Comparison of ENCODE assay signal across 8 cellular contexts in genomic region chr10:28381903-28382347, GRCh38.
DNase-seq lines count a peak whose midpoint lies in the region; ATAC-seq and TF ChIP-seq lines count a peak whose summit lies in the region.

No MANE protein-coding gene starts in this region.

- peaks cover 11% of the 10 kb centered on the region for H3K4me1 Mint-ChIP-seq in activated T-helper 17 cell treated with anti-CD3 and anti-CD28 coated beads, Interleukin-2, amount 50 U/mL, for 72 hours

- peak; percentile 91 for ATAC-seq in GM21723 (IDR thresholded peaks at IDR 0.05; ENCODE audit: unreplicated experiment)
- peak; percentile 85 for ATAC-seq in activated T-helper 17 cell treated with anti-CD3 and anti-CD28 coated beads, Interleukin-2, amount 50 U/mL, for 72 hours (replicated peaks)

- no peaks in the 10 kb centered on the region for H3K36me3 Mint-ChIP-seq in activated T-helper 17 cell treated with anti-CD3 and anti-CD28 coated beads, Interleukin-2, amount 50 U/mL, for 72 hours (ENCODE audit: low read depth)

- H3K4me3 ChIP-seq in fibroblast of villous mesenchyme (ENCODE audit: low read depth, low read length), result no peak overlapping the region
- H3K4me3 ChIP-seq in testis, result no peak overlapping the region

- intact Hi-C loops in testis (cut with DNase I; ENCODE audit: low total_unique reads), result no loop called here

- peak; percentile 95 for TF ChIP-seq CTCF in fibroblast of villous mesenchyme (IDR thresholded peaks at IDR 0.05; ENCODE audit: insufficient read depth, low read depth, low read length)
- TF ChIP-seq CTCF in testis (IDR thresholded peaks at IDR 0.05), result peak; percentile 94 to 98 (median 96)

- H3K9me3 Mint-ChIP-seq in activated T-helper 17 cell treated with anti-CD3 and anti-CD28 coated beads, Interleukin-2, amount 50 U/mL, for 72 hours, result no peaks in the 10 kb centered on the region

- H3K27me3 Mint-ChIP-seq in activated T-helper 17 cell treated with anti-CD3 and anti-CD28 coated beads, Interleukin-2, amount 50 U/mL, for 72 hours, result peaks cover 5% of the 10 kb centered on the region

- H3K36me3 ChIP-seq in testis (ENCODE audit: low read depth, missing control alignments), result no peaks in the 10 kb centered on the region

- no peak overlapping the region for H3K27ac ChIP-seq in testis

- no peak overlapping the region for H3K4me3 Mint-ChIP-seq in activated T-helper 17 cell treated with anti-CD3 and anti-CD28 coated beads, Interleukin-2, amount 50 U/mL, for 72 hours

- no peaks in the 10 kb centered on the region for H3K27me3 ChIP-seq in testis

- WGBS in testis, 2 donors, result 30 to 36% methylated on average over 12 of the region's 12 CpGs

- TF ChIP-seq POLR2A in testis (IDR thresholded peaks at IDR 0.05), result no peak

- H3K4me1 ChIP-seq in testis, result no peaks in the 10 kb centered on the region

- DNase-seq in DMS153 treated with DMSO at 0.1 percent for 48 hours (lab: John Stamatoyannopoulos, UW; ENCODE audit: unreplicated experiment), result peak; percentile 44
- peak; percentile 83 for DNase-seq in LoVo (ENCODE audit: low spot score)
- DNase-seq in RPMI8226, result peak; percentile 86
- peak; percentile 81 for DNase-seq in fibroblast of villous mesenchyme (ENCODE audit: low read depth)
- peak in 48 of 56 donors; percentile 1 to 89 (median 35) for DNase-seq in nucleus accumbens (lab: John Stamatoyannopoulos, UW)
- peak; percentile 91 for DNase-seq in testis

- no peak overlapping the region for H3K27ac Mint-ChIP-seq in activated T-helper 17 cell treated with anti-CD3 and anti-CD28 coated beads, Interleukin-2, amount 50 U/mL, for 72 hours

- no peaks in the 10 kb centered on the region for H3K9me3 ChIP-seq in testis

Comparison
In these comparisons a context has a peak if more than half of its experiments do, and no peak if none do; other contexts are left out.
1. DNase-seq: peak in every context shown above with its lines; median percentile 91 in testis; 86 in RPMI8226; 83 in LoVo; 81 in fibroblast of villous mesenchyme; 44 in DMS153 treated with DMSO at 0.1 percent for 48 hours; 35 in nucleus accumbens.